Comparison of ENCODE assay signal across 1 cellular context in genomic region chr1:41493626-41494350, GRCh38.
TF ChIP-seq lines count a peak whose summit lies in the region.

No MANE protein-coding gene starts in this region.

TF ChIP-seq in K562, 482 proteins besides CTCF, POLR2A, EP300 and RAD21:
- TF ChIP-seq ZNF143 (CRISPR knock-in tag; IDR thresholded peaks at IDR 0.05) (0 out of 2 replicates have a peak, but pooled peaks have one; percentile 15), HDAC1 (IDR thresholded peaks at IDR 0.05) (no peak), ZBTB1 (CRISPR knock-in tag; IDR thresholded peaks at IDR 0.05; ENCODE audit: borderline replicate concordance, low read depth) (no peak), C11orf30 (IDR thresholded peaks at IDR 0.05; ENCODE audit: low read depth) (no peak), FOXP1 (CRISPR knock-in tag; IDR thresholded peaks at IDR 0.05) (no peak), CBFA2T3 (IDR thresholded peaks at IDR 0.05) (peak; percentile 57), SUPT5H (IDR thresholded peaks at IDR 0.05) (no peak), FOXA3 (CRISPR knock-in tag; conservative IDR thresholded peaks at IDR 0.05 in 1 of 2, IDR thresholded peaks at IDR 0.05 in 1 of 2) (no peak), ESRRA (IDR thresholded peaks at IDR 0.05; ENCODE audit: borderline replicate concordance, low read depth) (0 out of 2 replicates have a peak, but pooled peaks have one; percentile 21), EGR1 (conservative IDR thresholded peaks at IDR 0.05) (peak; percentile 73), VEZF1 (CRISPR knock-in tag; IDR thresholded peaks at IDR 0.05) (no peak), KLF1 (tag; IDR thresholded peaks at IDR 0.05) (no peak), STAT5B (CRISPR knock-in tag; IDR thresholded peaks at IDR 0.05) (no peak), RB1 (IDR thresholded peaks at IDR 0.05; ENCODE audit: low read depth) (no peak), SMARCB1 (IDR thresholded peaks at IDR 0.05; ENCODE audit: insufficient read length, low read depth) (no peak), DACH1 (IDR thresholded peaks at IDR 0.05; ENCODE audit: partially characterized antibody) (no peak), ATF2 (CRISPR knock-in tag; IDR thresholded peaks at IDR 0.05) (no peak), RBM14 (IDR thresholded peaks at IDR 0.05; ENCODE audit: borderline replicate concordance, insufficient read depth, low read depth, low read length) (no peak), ZNF398 (CRISPR knock-in tag; IDR thresholded peaks at IDR 0.05) (no peak), ZNF592 (IDR thresholded peaks at IDR 0.05) (0 out of 2 replicates have a peak, but pooled peaks have one; percentile 34), BCL6 (CRISPR knock-in tag; IDR thresholded peaks at IDR 0.05) (no peak)
- TF ChIP-seq, protein P1, sequence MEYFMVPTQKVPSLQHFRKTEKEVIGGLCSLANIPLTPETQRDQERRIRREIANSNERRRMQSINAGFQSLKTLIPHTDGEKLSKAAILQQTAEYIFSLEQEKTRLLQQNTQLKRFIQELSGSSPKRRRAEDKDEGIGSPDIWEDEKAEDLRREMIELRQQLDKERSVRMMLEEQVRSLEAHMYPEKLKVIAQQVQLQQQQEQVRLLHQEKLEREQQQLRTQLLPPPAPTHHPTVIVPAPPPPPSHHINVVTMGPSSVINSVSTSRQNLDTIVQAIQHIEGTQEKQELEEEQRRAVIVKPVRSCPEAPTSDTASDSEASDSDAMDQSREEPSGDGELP (CRISPR knock-in tag; IDR thresholded peaks at IDR 0.05; ENCODE audit: borderline replicate concordance): peak; percentile 68; the same call in 1 of the 2 replicates
- TF ChIP-seq, protein P2, sequence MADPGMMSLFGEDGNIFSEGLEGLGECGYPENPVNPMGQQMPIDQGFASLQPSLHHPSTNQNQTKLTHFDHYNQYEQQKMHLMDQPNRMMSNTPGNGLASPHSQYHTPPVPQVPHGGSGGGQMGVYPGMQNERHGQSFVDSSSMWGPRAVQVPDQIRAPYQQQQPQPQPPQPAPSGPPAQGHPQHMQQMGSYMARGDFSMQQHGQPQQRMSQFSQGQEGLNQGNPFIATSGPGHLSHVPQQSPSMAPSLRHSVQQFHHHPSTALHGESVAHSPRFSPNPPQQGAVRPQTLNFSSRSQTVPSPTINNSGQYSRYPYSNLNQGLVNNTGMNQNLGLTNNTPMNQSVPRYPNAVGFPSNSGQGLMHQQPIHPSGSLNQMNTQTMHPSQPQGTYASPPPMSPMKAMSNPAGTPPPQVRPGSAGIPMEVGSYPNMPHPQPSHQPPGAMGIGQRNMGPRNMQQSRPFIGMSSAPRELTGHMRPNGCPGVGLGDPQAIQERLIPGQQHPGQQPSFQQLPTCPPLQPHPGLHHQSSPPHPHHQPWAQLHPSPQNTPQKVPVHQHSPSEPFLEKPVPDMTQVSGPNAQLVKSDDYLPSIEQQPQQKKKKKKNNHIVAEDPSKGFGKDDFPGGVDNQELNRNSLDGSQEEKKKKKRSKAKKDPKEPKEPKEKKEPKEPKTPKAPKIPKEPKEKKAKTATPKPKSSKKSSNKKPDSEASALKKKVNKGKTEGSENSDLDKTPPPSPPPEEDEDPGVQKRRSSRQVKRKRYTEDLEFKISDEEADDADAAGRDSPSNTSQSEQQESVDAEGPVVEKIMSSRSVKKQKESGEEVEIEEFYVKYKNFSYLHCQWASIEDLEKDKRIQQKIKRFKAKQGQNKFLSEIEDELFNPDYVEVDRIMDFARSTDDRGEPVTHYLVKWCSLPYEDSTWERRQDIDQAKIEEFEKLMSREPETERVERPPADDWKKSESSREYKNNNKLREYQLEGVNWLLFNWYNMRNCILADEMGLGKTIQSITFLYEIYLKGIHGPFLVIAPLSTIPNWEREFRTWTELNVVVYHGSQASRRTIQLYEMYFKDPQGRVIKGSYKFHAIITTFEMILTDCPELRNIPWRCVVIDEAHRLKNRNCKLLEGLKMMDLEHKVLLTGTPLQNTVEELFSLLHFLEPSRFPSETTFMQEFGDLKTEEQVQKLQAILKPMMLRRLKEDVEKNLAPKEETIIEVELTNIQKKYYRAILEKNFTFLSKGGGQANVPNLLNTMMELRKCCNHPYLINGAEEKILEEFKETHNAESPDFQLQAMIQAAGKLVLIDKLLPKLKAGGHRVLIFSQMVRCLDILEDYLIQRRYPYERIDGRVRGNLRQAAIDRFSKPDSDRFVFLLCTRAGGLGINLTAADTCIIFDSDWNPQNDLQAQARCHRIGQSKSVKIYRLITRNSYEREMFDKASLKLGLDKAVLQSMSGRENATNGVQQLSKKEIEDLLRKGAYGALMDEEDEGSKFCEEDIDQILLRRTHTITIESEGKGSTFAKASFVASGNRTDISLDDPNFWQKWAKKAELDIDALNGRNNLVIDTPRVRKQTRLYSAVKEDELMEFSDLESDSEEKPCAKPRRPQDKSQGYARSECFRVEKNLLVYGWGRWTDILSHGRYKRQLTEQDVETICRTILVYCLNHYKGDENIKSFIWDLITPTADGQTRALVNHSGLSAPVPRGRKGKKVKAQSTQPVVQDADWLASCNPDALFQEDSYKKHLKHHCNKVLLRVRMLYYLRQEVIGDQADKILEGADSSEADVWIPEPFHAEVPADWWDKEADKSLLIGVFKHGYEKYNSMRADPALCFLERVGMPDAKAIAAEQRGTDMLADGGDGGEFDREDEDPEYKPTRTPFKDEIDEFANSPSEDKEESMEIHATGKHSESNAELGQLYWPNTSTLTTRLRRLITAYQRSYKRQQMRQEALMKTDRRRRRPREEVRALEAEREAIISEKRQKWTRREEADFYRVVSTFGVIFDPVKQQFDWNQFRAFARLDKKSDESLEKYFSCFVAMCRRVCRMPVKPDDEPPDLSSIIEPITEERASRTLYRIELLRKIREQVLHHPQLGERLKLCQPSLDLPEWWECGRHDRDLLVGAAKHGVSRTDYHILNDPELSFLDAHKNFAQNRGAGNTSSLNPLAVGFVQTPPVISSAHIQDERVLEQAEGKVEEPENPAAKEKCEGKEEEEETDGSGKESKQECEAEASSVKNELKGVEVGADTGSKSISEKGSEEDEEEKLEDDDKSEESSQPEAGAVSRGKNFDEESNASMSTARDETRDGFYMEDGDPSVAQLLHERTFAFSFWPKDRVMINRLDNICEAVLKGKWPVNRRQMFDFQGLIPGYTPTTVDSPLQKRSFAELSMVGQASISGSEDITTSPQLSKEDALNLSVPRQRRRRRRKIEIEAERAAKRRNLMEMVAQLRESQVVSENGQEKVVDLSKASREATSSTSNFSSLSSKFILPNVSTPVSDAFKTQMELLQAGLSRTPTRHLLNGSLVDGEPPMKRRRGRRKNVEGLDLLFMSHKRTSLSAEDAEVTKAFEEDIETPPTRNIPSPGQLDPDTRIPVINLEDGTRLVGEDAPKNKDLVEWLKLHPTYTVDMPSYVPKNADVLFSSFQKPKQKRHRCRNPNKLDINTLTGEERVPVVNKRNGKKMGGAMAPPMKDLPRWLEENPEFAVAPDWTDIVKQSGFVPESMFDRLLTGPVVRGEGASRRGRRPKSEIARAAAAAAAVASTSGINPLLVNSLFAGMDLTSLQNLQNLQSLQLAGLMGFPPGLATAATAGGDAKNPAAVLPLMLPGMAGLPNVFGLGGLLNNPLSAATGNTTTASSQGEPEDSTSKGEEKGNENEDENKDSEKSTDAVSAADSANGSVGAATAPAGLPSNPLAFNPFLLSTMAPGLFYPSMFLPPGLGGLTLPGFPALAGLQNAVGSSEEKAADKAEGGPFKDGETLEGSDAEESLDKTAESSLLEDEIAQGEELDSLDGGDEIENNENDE (IDR thresholded peaks at IDR 0.05; ENCODE audit: low read depth, low read length): no peak
